In the genomic region with DNA sequence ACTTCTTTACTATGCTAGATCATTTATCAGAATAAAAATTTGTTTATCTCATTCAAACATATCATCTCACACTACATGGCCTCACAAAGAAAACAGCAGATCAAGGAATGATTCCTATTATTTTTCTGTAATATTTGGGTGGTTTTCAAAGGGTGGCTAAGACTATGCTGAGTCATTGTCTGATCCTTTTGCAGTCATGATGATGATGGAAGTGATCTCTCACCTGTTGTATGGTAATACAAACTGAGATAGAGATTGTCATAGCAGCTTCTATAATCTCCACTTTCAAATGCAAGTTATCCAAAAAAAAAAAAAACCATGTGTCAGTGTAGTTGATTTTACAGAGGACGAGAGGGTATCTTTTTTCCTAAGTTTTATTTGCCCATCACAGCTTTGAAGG, we compare ENCODE assay signal across 15 cellular contexts. TPM values are rescaled to one million over a fixed set of nuclear protein-coding genes. Genes with fewer than 3 reads are reported as not detected.
DNase-seq lines count a peak whose midpoint lies in the region; ATAC-seq and TF ChIP-seq lines count a peak whose summit lies in the region.
"Had no signal": no experiment of that assay in that cellular context is flagged by ENCODE, and none has a peak within 500 bp of the region (broad histone marks: within the 10 kb centered on the region; RNA-seq: fewer than 3 reads in every experiment).

No MANE protein-coding gene starts in this region.

- DNase-seq in breast epithelium (ENCODE audit: low spot score in 2 of 2) = no peak
- no peak for DNase-seq in mammary epithelial cell
- no peak for DNase-seq in activated CD8-positive, alpha-beta T cell treated with anti-CD3 and anti-CD28 coated beads, Interleukin-2, amount 10 ng/mL, durations not matched to agents 7 days and 5 days
- no peak for DNase-seq in tibial nerve (ENCODE audit: low spot score in 2 of 2)
- DNase-seq in H4 (ENCODE audit: low spot score) = no peak
- no peak for DNase-seq in mucosa of gallbladder (ENCODE audit: low spot score)
- DNase-seq: GDM1, NCI-H446 treated with DMSO at 0.1 percent for 48 hours had no signal

- H3K4me1 ChIP-seq in breast epithelium (peaks cover 0 to 6% of the 10 kb centered on the region in 2 donors), mammary epithelial cell (ENCODE audit: insufficient read depth, low read length) (peaks cover 30% of the 10 kb centered on the region), liver (ENCODE audit: control insufficient read depth in 4 of 4, insufficient read depth in 4 of 4, low read length in 3 of 4) (peaks cover 9 to 22% (median 19%) of the 10 kb centered on the region in 4 donors), tibial nerve (peaks cover 0 to 35% (median 8%) of the 10 kb centered on the region in 4 donors)

- POLR2A ChIA-PET in activated CD8-positive, alpha-beta T cell treated with anti-CD3 and anti-CD28 coated beads, Interleukin-2, amount 10 ng/mL, durations not matched to agents 7 days and 5 days (lab: Charles Lee) = interaction anchor here (1.1 to 6.0 kb wide), 7 partner anchors 8 to 183 kb away, joined by 3 to 85 read pairs (median 8); partner anchors contain the start of genes GBP2 and GBP5

- H3K9me3 ChIP-seq in breast epithelium (no peaks in the 10 kb centered on the region), mammary epithelial cell (replicated peaks; ENCODE audit: insufficient read depth, low read length) (no peaks in the 10 kb centered on the region), liver (ENCODE audit: control insufficient read depth in 4 of 4, low read length in 3 of 4) (no peaks in the 10 kb centered on the region), tibial nerve (no peaks in the 10 kb centered on the region)
- H3K9me3 ChIP-seq: vagina had no signal

- TF ChIP-seq EP300 in tibial nerve (IDR thresholded peaks at IDR 0.05) = no peak

- no peak overlapping the region for H2AFZ ChIP-seq in mammary epithelial cell (ENCODE audit: low read depth, low read length)

- no TSS peak for BruUV-seq in mammary epithelial cell (replicated peaks; lab: Mats Ljungman, UMichigan)

- no peak for TF ChIP-seq RAD21 in liver (IDR thresholded peaks at IDR 0.05)

- H3K4me1 Mint-ChIP-seq in activated CD8-positive, alpha-beta T cell treated with anti-CD3 and anti-CD28 coated beads, Interleukin-2, amount 10 ng/mL, durations not matched to agents 7 days and 5 days (ENCODE audit: low read depth) = peaks cover 62% of the 10 kb centered on the region

- peaks cover 63% of the 10 kb centered on the region for H3K36me3 Mint-ChIP-seq in activated CD8-positive, alpha-beta T cell treated with anti-CD3 and anti-CD28 coated beads, Interleukin-2, amount 10 ng/mL, durations not matched to agents 7 days and 5 days (ENCODE audit: low read depth)

- TF ChIP-seq POLR2A in breast epithelium (IDR thresholded peaks at IDR 0.05) (no peak), tibial nerve (IDR thresholded peaks at IDR 0.05) (no peak)

- H3K9me3 Mint-ChIP-seq in activated CD8-positive, alpha-beta T cell treated with anti-CD3 and anti-CD28 coated beads, Interleukin-2, amount 10 ng/mL, durations not matched to agents 7 days and 5 days (ENCODE audit: insufficient read depth) = peaks cover 28% of the 10 kb centered on the region

- H3K79me2 ChIP-seq in mammary epithelial cell (ENCODE audit: insufficient read depth, low read length) = no peaks in the 10 kb centered on the region

- H3K4me3 ChIP-seq in breast epithelium (no peak overlapping the region), mammary epithelial cell (replicated peaks in 1 of 3; ENCODE audit: insufficient read depth in 1 of 3, low read depth in 2 of 3, low read length in 3 of 3) (no peak overlapping the region), liver (ENCODE audit: low read depth in 1 of 3, low read length in 3 of 3) (no peak overlapping the region), tibial nerve (no peak overlapping the region)
- H3K4me3 ChIP-seq: lung had no signal

- H3K4me3 Mint-ChIP-seq in activated CD8-positive, alpha-beta T cell treated with anti-CD3 and anti-CD28 coated beads, Interleukin-2, amount 10 ng/mL, durations not matched to agents 7 days and 5 days = peak overlapping the region; percentile 60

- TF ChIP-seq CTCF in breast epithelium (IDR thresholded peaks at IDR 0.05) = no peak
- TF ChIP-seq CTCF in mammary epithelial cell (conservative IDR thresholded peaks at IDR 0.05 in 1 of 2, IDR thresholded peaks at IDR 0.05 in 1 of 2; ENCODE audit: extremely low read depth in 1 of 2, insufficient read depth in 1 of 2, low read depth in 1 of 2, low read length in 2 of 2) = no peak
- TF ChIP-seq CTCF in liver (IDR thresholded peaks at IDR 0.05; ENCODE audit: low read depth, low read length, missing input control) = no peak
- no peak for TF ChIP-seq CTCF in tibial nerve (IDR thresholded peaks at IDR 0.05)

- H3K9ac ChIP-seq in mammary epithelial cell (ENCODE audit: insufficient read depth, low read length) (no peak overlapping the region), liver (ENCODE audit: low read depth in 1 of 2, low read length in 2 of 2) (no peak overlapping the region)

- peak overlapping the region; percentile 93 for H3K27ac Mint-ChIP-seq in activated CD8-positive, alpha-beta T cell treated with anti-CD3 and anti-CD28 coated beads, Interleukin-2, amount 10 ng/mL, durations not matched to agents 7 days and 5 days

- H3K27me3 Mint-ChIP-seq in activated CD8-positive, alpha-beta T cell treated with anti-CD3 and anti-CD28 coated beads, Interleukin-2, amount 10 ng/mL, durations not matched to agents 7 days and 5 days (ENCODE audit: low read depth) = no peaks in the 10 kb centered on the region

- no peaks in the 10 kb centered on the region for H3K36me3 ChIP-seq in breast epithelium
- no peaks in the 10 kb centered on the region for H3K36me3 ChIP-seq in mammary epithelial cell (ENCODE audit: insufficient read depth, low read length)
- no peaks in the 10 kb centered on the region for H3K36me3 ChIP-seq in liver (ENCODE audit: control insufficient read depth in 4 of 4, insufficient read depth in 3 of 4, low read depth in 1 of 4, low read length in 3 of 4)
- no peaks in the 10 kb centered on the region for H3K36me3 ChIP-seq in tibial nerve
- H3K36me3 ChIP-seq: vagina had no signal

- in situ Hi-C loops in mammary epithelial cell (cut with MboI; ENCODE audit: low sequenced_read_pairs in 2 of 2) = no loop called here

- dilution Hi-C loops in mammary epithelial cell (cut with HindIII; ENCODE audit: low sequenced_read_pairs) = no loop called here

- H4K20me1 ChIP-seq in mammary epithelial cell (ENCODE audit: insufficient read depth, low read length) = no peaks in the 10 kb centered on the region

- H3K4me2 ChIP-seq in mammary epithelial cell (ENCODE audit: insufficient read depth, low read depth, low read length) = no peak overlapping the region

- ATAC-seq in activated CD8-positive, alpha-beta T cell treated with anti-CD3 and anti-CD28 coated beads, Interleukin-2, amount 10 ng/mL, durations not matched to agents 7 days and 5 days = no peak
- no peak for ATAC-seq in HG03442 (IDR thresholded peaks at IDR 0.05; ENCODE audit: unreplicated experiment)

- H3K27me3 ChIP-seq in breast epithelium (no peaks in the 10 kb centered on the region), mammary epithelial cell (ENCODE audit: insufficient read depth, low read length) (no peaks in the 10 kb centered on the region), liver (ENCODE audit: control insufficient read depth in 4 of 4, insufficient read depth in 4 of 4, low read length in 3 of 4) (no peaks in the 10 kb centered on the region), tibial nerve (no peaks in the 10 kb centered on the region)
- H3K27me3 ChIP-seq: vagina had no signal

- intact Hi-C loops in breast epithelium (cut with DNase I; ENCODE audit: low total_unique reads) (no loop called here), mammary epithelial cell (cut with micrococcal nuclease) (no loop called here)

- CTCF ChIA-PET in mammary epithelial cell (lab: Charles Lee; ENCODE audit: low non-redundant PET) = no interaction called here
- CTCF ChIA-PET in activated CD8-positive, alpha-beta T cell treated with anti-CD3 and anti-CD28 coated beads, Interleukin-2, amount 10 ng/mL, durations not matched to agents 7 days and 5 days (lab: Charles Lee) = interaction anchor here (0.6 to 4.6 kb wide), 15 partner anchors 9 to 336 kb away, joined by 3 to 41 read pairs (median 4); partner anchors contain the start of gene GBP5

- H3K27ac ChIP-seq in breast epithelium (peak overlapping the region; percentile 64 to 77), mammary epithelial cell (ENCODE audit: insufficient read depth, low read depth, low read length) (no peak overlapping the region), liver (ENCODE audit: low read depth in 1 of 2, low read length in 2 of 2) (peak overlapping the region; percentile 82 to 90), tibial nerve (peak overlapping the region; percentile 32 to 81 (median 60))
- H3K27ac ChIP-seq: RWPE1 had no signal

- 100% methylated on average over 1 of the region's 1 CpG for WGBS in mammary epithelial cell (ENCODE audit: low coverage, missing lambda C conversion rate)
- 61% methylated on average over 1 of the region's 1 CpG for WGBS in liver
- WGBS in tibial nerve, 2 donors = 26 to 44% methylated on average over 1 of the region's 1 CpG

TF ChIP-seq in liver, 16 proteins besides CTCF, POLR2A, EP300 and RAD21:
- TF ChIP-seq FOXA2 (IDR thresholded peaks at IDR 0.05) (no peak), RXRA (IDR thresholded peaks at IDR 0.05) (no peak), NR2F2 (IDR thresholded peaks at IDR 0.05) (no peak), EGR1 (IDR thresholded peaks at IDR 0.05; ENCODE audit: low read depth in 2 of 2) (no peak), TAF1 (conservative IDR thresholded peaks at IDR 0.05) (no peak), GABPA (IDR thresholded peaks at IDR 0.05 in 1 of 2, conservative IDR thresholded peaks at IDR 0.05 in 1 of 2) (no peak)

RNA-seq across cellular contexts. Expression of gene GBP5, which starts 37.2 kb away (rescaled TPM):
- total RNA-seq in breast epithelium (1 to 10 TPM; 1.8 to 3.1 (median 2.6) TPM), mammary epithelial cell (not detected), liver (1 to 10 TPM; 1.9 to 3.8 TPM), tibial nerve (1 to 10 TPM in 3 of 4 donors, under 1 TPM in 1; 0.78 to 3.9 (median 2.2) TPM), mucosa of gallbladder (4.2 TPM)
- polyA plus RNA-seq in mammary epithelial cell (not detected), liver (1 to 10 TPM in 1 of 2 donors, under 1 TPM in 1; 0.78 to 1.5 TPM)
- not detected for polyA minus RNA-seq in mammary epithelial cell
- 100 to 1,000 TPM; 261 TPM for total RNA-seq in activated CD8-positive, alpha-beta T cell treated with anti-CD3 and anti-CD28 coated beads, Interleukin-2, amount 10 ng/mL, durations not matched to agents 7 days and 5 days
- 0.25 TPM in 1 of 2 replicates, not detected in the other for total RNA-seq in H4 (2014; rRNA removed; shearing (Covaris generic))

RNA-seq across cellular contexts. Expression of gene GBP6, which starts 54.0 kb away (rescaled TPM):
- total RNA-seq in breast epithelium = under 1 TPM in 1 of 3 donors, not detected in 2; 0.44 TPM
- 1 to 10 TPM; 3.7 to 7.0 TPM for total RNA-seq in mammary epithelial cell
- 4.6 TPM for polyA plus RNA-seq in mammary epithelial cell
- 9.5 TPM for polyA minus RNA-seq in mammary epithelial cell
- total RNA-seq in activated CD8-positive, alpha-beta T cell treated with anti-CD3 and anti-CD28 coated beads, Interleukin-2, amount 10 ng/mL, durations not matched to agents 7 days and 5 days = under 1 TPM; 0.10 to 0.16 TPM
- under 1 TPM in 1 of 2 donors, not detected in 1; 0.08 TPM for total RNA-seq in liver
- under 1 TPM in 1 of 2 donors, not detected in 1; 0.05 TPM for polyA plus RNA-seq in liver
- total RNA-seq in tibial nerve = not detected
- 0.10 TPM in 1 of 2 replicates, not detected in the other for total RNA-seq in H4 (2014; rRNA removed; shearing (Covaris generic))
- total RNA-seq in mucosa of gallbladder = not detected
- total RNA-seq: dermis microvascular lymphatic vessel endothelial cell, glomerular endothelial cell had no signal

Comparison
In these comparisons a context has a peak if more than half of its experiments do, and no peak if none do; other contexts are left out.
1. RNA of gene GBP5, which starts 37.2 kb away (total RNA-seq): 261 TPM in activated CD8-positive, alpha-beta T cell treated with anti-CD3 and anti-CD28 coated beads, Interleukin-2, amount 10 ng/mL, durations not matched to agents 7 days and 5 days; 4.2 TPM in mucosa of gallbladder (single experiment), 1.9 to 3.8 TPM in liver, 1.8 to 3.1 TPM in breast epithelium, 0.78 to 3.9 TPM in tibial nerve, 0.25 TPM in H4 and not detected in mammary epithelial cell; every median in the first group is over 10 times any median in the second.